In the genomic region with DNA sequence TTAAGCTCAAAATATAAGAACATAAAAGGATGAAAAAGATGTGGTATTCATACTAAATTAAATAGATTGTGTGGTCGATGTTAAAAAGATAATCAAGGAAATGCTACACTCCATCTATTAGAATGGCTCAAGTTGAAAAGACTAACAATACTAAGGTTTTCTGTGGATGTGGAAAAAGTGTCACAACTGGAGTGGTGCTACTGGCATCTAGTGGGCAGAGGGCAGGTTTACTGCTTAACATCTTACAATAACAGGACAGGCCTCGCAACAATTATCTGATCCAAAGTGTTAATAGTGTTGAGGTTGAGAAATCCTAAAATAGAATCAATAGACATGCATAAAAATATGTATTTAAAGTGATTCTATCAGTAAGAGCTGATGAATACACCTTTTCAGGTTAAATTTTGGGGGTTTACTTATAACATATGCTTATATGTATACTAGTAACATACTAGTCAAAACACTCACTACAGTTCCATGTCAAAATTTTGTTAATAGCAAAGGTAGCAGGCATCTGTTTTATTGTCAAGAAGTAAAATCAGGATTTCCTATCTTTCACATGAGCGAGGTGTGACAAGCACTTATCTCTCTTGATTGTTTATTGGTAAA, we compare ENCODE assay signal across 8 cellular contexts.
DNase-seq lines count a peak whose midpoint lies in the region; ATAC-seq, FAIRE-seq and TF ChIP-seq lines count a peak whose summit lies in the region.

No MANE protein-coding gene starts in this region.

- peak; percentile 83 for FAIRE-seq in frontal cortex (lab: Jason Lieb, UNC)

- H3K9me3 ChIP-seq in Panc1 (ENCODE audit: control insufficient read depth, insufficient read depth, low read depth, low read length), result 0 out of 2 replicates have a peak, but pooled peaks cover 3% of the 10 kb centered on the region
- no peaks in the 10 kb centered on the region for H3K9me3 ChIP-seq in vagina

- POLR2A ChIA-PET in Panc1 (lab: Charles Lee), result no interaction called here

- peak; percentile 74 for TF ChIP-seq CTCF in AG09309 (IDR thresholded peaks at IDR 0.05; ENCODE audit: control insufficient read depth, insufficient read depth, low read depth, low read length, missing control alignments)
- peak; percentile 20; the same call in 1 of the 2 replicates for TF ChIP-seq CTCF in Panc1 (IDR thresholded peaks at IDR 0.05)
- TF ChIP-seq CTCF in vagina (IDR thresholded peaks at IDR 0.05), result no peak

- intact Hi-C loops in Panc1 (cut with micrococcal nuclease; ENCODE audit: unreplicated experiment) (no loop called here), vagina (cut with DNase I) (no loop called here)

- BruUV-seq in Panc1 (replicated peaks; lab: Mats Ljungman, UMichigan), result no TSS peak

- no peaks in the 10 kb centered on the region for H3K27me3 ChIP-seq in Panc1 (ENCODE audit: control insufficient read depth, insufficient read depth, low read length)
- no peaks in the 10 kb centered on the region for H3K27me3 ChIP-seq in vagina

- no peak for TF ChIP-seq POLR2A in vagina (IDR thresholded peaks at IDR 0.05)

- H3K4me1 ChIP-seq in Panc1 (ENCODE audit: control insufficient read depth, insufficient read depth, low read length) (no peaks in the 10 kb centered on the region), vagina (no peaks in the 10 kb centered on the region)

- no peak overlapping the region for H3K27ac ChIP-seq in Panc1 (ENCODE audit: low read length)
- no peak overlapping the region for H3K27ac ChIP-seq in vagina

- no peak overlapping the region for H3K4me3 ChIP-seq in AG09309 (ENCODE audit: control insufficient read depth, low read depth, low read length)
- no peak overlapping the region for H3K4me3 ChIP-seq in Panc1 (ENCODE audit: low read depth in 2 of 2, low read length in 2 of 2)
- no peak overlapping the region for H3K4me3 ChIP-seq in vagina

- in situ Hi-C loops in Panc1 (cut with HindIII; ENCODE audit: low pct_unique_long_range_greater_than_20kb, low sequenced_read_pairs), result no loop called here

- ATAC-seq in Panc1, result no peak
- ATAC-seq in GM18870 (IDR thresholded peaks at IDR 0.05; ENCODE audit: unreplicated experiment), result no peak

- CTCF ChIA-PET in Panc1 (lab: Charles Lee), result no interaction called here

- DNase-seq in AG09309 (ENCODE audit: low read depth), result peak; percentile 28
- DNase-seq in H4 (ENCODE audit: low spot score), result peak; percentile 34
- DNase-seq in Panc1 (ENCODE audit: low read depth, low spot score), result no peak
- no peak for DNase-seq in frontal cortex (ENCODE audit: low spot score in 2 of 2)
- no peak for DNase-seq in stimulated activated CD4-positive, alpha-beta T cell treated with anti-CD3 and anti-CD28 coated beads, Interleukin-4, amount 100 ng/mL, for 1 hour
- no peak for DNase-seq in NCI-H510A (lab: John Stamatoyannopoulos, UW)
- DNase-seq in vagina (ENCODE audit: extremely low spot score in 2 of 2), result no peak

- no peaks in the 10 kb centered on the region for H3K36me3 ChIP-seq in Panc1 (ENCODE audit: control insufficient read depth, insufficient read depth, low read length)
- H3K36me3 ChIP-seq in vagina, result no peaks in the 10 kb centered on the region

Comparison
In these comparisons a context has a peak if more than half of its experiments do, and no peak if none do; other contexts are left out.
1. DNase-seq: peak in AG09309 (single experiment) and H4 (single experiment); none in Panc1 (single experiment), frontal cortex (0 of 2), stimulated activated CD4-positive, alpha-beta T cell treated with anti-CD3 and anti-CD28 coated beads, Interleukin-4, amount 100 ng/mL, for 1 hour (single experiment), NCI-H510A (single experiment) and vagina (0 of 2).
2. CTCF ChIP-seq: peak in AG09309 (single experiment) and Panc1 (single experiment); none in vagina (0 of 3).